In genomic region chr2:70831861-70832260, GRCh38 we compare ENCODE assay signal across 1 cellular context.
TF ChIP-seq lines count a peak whose summit lies in the region.

No MANE protein-coding gene starts in this region.

TF ChIP-seq in IMR-90, 13 proteins besides CTCF, POLR2A, EP300 and RAD21:
- TF ChIP-seq FOS (IDR thresholded peaks at IDR 0.05; ENCODE audit: low read depth, low read length) (no peak), ELK1 (IDR thresholded peaks at IDR 0.05; ENCODE audit: borderline replicate concordance, low read depth, low read length) (no peak)
